35 cellular contexts compared by ENCODE assay signal in genomic region chr3:8603115-8603710, GRCh38. TPM values are rescaled to one million over a fixed set of nuclear protein-coding genes. Genes with fewer than 3 reads are reported as not detected.
A peak's percentile ranks its signal among the peaks of the same experiment; 100 is the strongest.
DNase-seq lines count a peak whose midpoint lies in the region; ATAC-seq, FAIRE-seq and TF ChIP-seq lines count a peak whose summit lies in the region.
"Had no signal": no experiment of that assay in that cellular context is flagged by ENCODE, and none has a peak within 500 bp of the region (broad histone marks: within the 10 kb centered on the region; RNA-seq: fewer than 3 reads in every experiment).

No MANE protein-coding gene starts in this region.

- no peaks in the 10 kb centered on the region for H4K20me1 ChIP-seq in mammary epithelial cell (ENCODE audit: insufficient read depth, low read length)
- H4K20me1 ChIP-seq in H1 (replicated peaks in 1 of 2; ENCODE audit: control insufficient read depth in 1 of 2, insufficient read depth in 2 of 2, low read length in 2 of 2), result no peaks in the 10 kb centered on the region
- no peaks in the 10 kb centered on the region for H4K20me1 ChIP-seq in keratinocyte (ENCODE audit: control insufficient read depth, extremely low read depth, insufficient read depth, low read length)

- no peaks in the 10 kb centered on the region for H3K36me3 Mint-ChIP-seq in MCF 10A (ENCODE audit: insufficient read depth, unreplicated experiment)
- H3K36me3 Mint-ChIP-seq: activated naive CD8-positive, alpha-beta T cell treated with anti-CD3 and anti-CD28 coated beads, Interleukin-2, amount 10 ng/mL, durations not matched to agents 7 days and 5 days; CD4-positive, CD25-positive, alpha-beta regulatory T cell; memory B cell had no signal

- POLR2A ChIA-PET in MCF 10A (lab: Yijun Ruan, JAX) (no interaction called here), H1 (lab: Charles Lee; ENCODE audit: partially characterized antibody) (no interaction called here)

- H3K9me1 ChIP-seq in keratinocyte (ENCODE audit: control insufficient read depth, extremely low read depth, insufficient read depth, low read length), result no peaks in the 10 kb centered on the region

- WGBS in mammary epithelial cell (ENCODE audit: low coverage, missing lambda C conversion rate), result 31% methylated on average over 9 of the region's 9 CpGs
- WGBS in H1 (ENCODE audit: extremely low coverage in 1 of 2, insufficient coverage in 1 of 2, insufficient read length in 1 of 2, insufficient replicate concordance in 2 of 2, low coverage in 1 of 2, low lambda C conversion rate in 2 of 2, missing lambda C conversion rate in 1 of 2), 2 experiments, result 93% methylated on average over 9 of the region's 9 CpGs; no CpG with 5 or more reads in 1 of the 2 experiments

- H3K79me2 ChIP-seq in mammary epithelial cell (ENCODE audit: insufficient read depth, low read length) (no peaks in the 10 kb centered on the region), H1 (ENCODE audit: control insufficient read depth in 1 of 2, insufficient read depth in 2 of 2, low read length in 2 of 2) (no peaks in the 10 kb centered on the region), keratinocyte (ENCODE audit: control insufficient read depth, insufficient read depth, low read length) (no peaks in the 10 kb centered on the region)
- H3K79me2 ChIP-seq: hepatocyte had no signal

- no peak overlapping the region for H2BK12ac ChIP-seq in H1 (ENCODE audit: low read depth, low read length)

- H3K36me3 ChIP-seq in mammary epithelial cell (ENCODE audit: insufficient read depth, low read length) (no peaks in the 10 kb centered on the region), H1 (ENCODE audit: control insufficient read depth in 2 of 4, insufficient read depth in 4 of 4, low read length in 3 of 4) (no peaks in the 10 kb centered on the region), keratinocyte (ENCODE audit: control insufficient read depth in 2 of 2, extremely low read depth in 1 of 2, insufficient read depth in 2 of 2, low read length in 2 of 2) (no peaks in the 10 kb centered on the region)
- H3K36me3 ChIP-seq: esophagus squamous epithelium, gastrocnemius medialis, pancreas had no signal

- peaks cover 21% of the 10 kb centered on the region for H3K4me1 Mint-ChIP-seq in MCF 10A (ENCODE audit: insufficient read depth, unreplicated experiment)
- H3K4me1 Mint-ChIP-seq: activated B cell treated with CpG ODN at 0.5 μM for 24 hours; activated naive CD8-positive, alpha-beta T cell treated with anti-CD3 and anti-CD28 coated beads, Interleukin-2, amount 10 ng/mL, durations not matched to agents 7 days and 5 days; CD4-positive, CD25-positive, alpha-beta regulatory T cell; memory B cell had no signal

- TF ChIP-seq POLR2A in H1 (IDR thresholded peaks at IDR 0.05; ENCODE audit: control extremely low read depth in 1 of 2, low read depth in 2 of 2, low read length in 2 of 2), result no peak

- BruUV-seq in MCF 10A (replicated peaks; lab: Mats Ljungman, UMichigan) (no TSS peak), mammary epithelial cell (replicated peaks; lab: Mats Ljungman, UMichigan) (no TSS peak)

- no peak for TF ChIP-seq EP300 in H1 (IDR thresholded peaks at IDR 0.05; ENCODE audit: borderline replicate concordance in 1 of 2, low read depth in 2 of 2, low read length in 2 of 2)

- H3K14ac ChIP-seq in H1 (ENCODE audit: insufficient read length), result no peak overlapping the region

- H3K18ac ChIP-seq in H1 (ENCODE audit: extremely low read depth, low read length), result no peak overlapping the region

- no peak for TF ChIP-seq RAD21 in H1 (IDR thresholded peaks at IDR 0.05 in 1 of 2, conservative IDR thresholded peaks at IDR 0.05 in 1 of 2; ENCODE audit: low read depth in 2 of 2, low read length in 2 of 2)

- dilution Hi-C loops in mammary epithelial cell (cut with HindIII; ENCODE audit: low sequenced_read_pairs) (loop anchor here (25.0 kb wide), 1 partner anchor 166 kb away; no protein-coding TSS in a partner anchor), keratinocyte (cut with MboI; ENCODE audit: extremely low pct_ligation_motif_present, low sequenced_read_pairs) (no loop called here)

- no peak for ATAC-seq in HG03571 (IDR thresholded peaks at IDR 0.05; ENCODE audit: unreplicated experiment)
- ATAC-seq: gastrocnemius medialis, SK-N-SH treated with all-trans-retinoic acid at 6 μM for 48 hours had no signal

- CTCF ChIA-PET in MCF 10A (lab: Yijun Ruan, JAX) (no interaction called here), mammary epithelial cell (lab: Charles Lee; ENCODE audit: low non-redundant PET) (no interaction called here), H1 (lab: Charles Lee; ENCODE audit: partially characterized antibody) (no interaction called here)

- no peak overlapping the region for H4K5ac ChIP-seq in H1 (ENCODE audit: insufficient read length, low read depth, low read length)

- no peak overlapping the region for H2AFZ ChIP-seq in mammary epithelial cell (ENCODE audit: low read depth, low read length)
- 0 out of 2 replicates have a peak overlapping the region, but pooled peaks have one; percentile 29 for H2AFZ ChIP-seq in H1 (ENCODE audit: low read length)
- H2AFZ ChIP-seq in keratinocyte (ENCODE audit: control insufficient read depth, low read length), result peak overlapping the region; percentile 27
- H2AFZ ChIP-seq: hepatocyte had no signal

- no peak overlapping the region for H3K27ac ChIP-seq in mammary epithelial cell (ENCODE audit: insufficient read depth, low read depth, low read length)
- no peak overlapping the region for H3K27ac ChIP-seq in H1 (ENCODE audit: low read depth, low read length)
- no peak overlapping the region for H3K27ac ChIP-seq in keratinocyte (ENCODE audit: control insufficient read depth, insufficient read depth, low read length)
- H3K27ac ChIP-seq: hepatocyte, pancreas had no signal

- H2BK120ac ChIP-seq in H1 (replicated peaks; ENCODE audit: low read depth, low read length), result no peak overlapping the region

- H3K9me3 ChIP-seq in mammary epithelial cell (replicated peaks; ENCODE audit: insufficient read depth, low read length) (no peaks in the 10 kb centered on the region), H1 (ENCODE audit: insufficient read depth in 2 of 2, low read depth in 1 of 2, low read length in 1 of 2) (no peaks in the 10 kb centered on the region), keratinocyte (ENCODE audit: control insufficient read depth, low read depth, low read length) (no peaks in the 10 kb centered on the region)
- H3K9me3 ChIP-seq: esophagus squamous epithelium, gastrocnemius medialis, pancreas had no signal

- H2AK5ac ChIP-seq in H1 (ENCODE audit: low read depth, low read length), result no peak overlapping the region

- peak overlapping the region; percentile 90 for H3K27ac Mint-ChIP-seq in MCF 10A (ENCODE audit: low read depth, unreplicated experiment)
- H3K27ac Mint-ChIP-seq: activated B cell treated with CpG ODN at 0.5 μM for 24 hours; activated naive CD8-positive, alpha-beta T cell treated with anti-CD3 and anti-CD28 coated beads, Interleukin-2, amount 10 ng/mL, durations not matched to agents 7 days and 5 days; activated T-cell treated with anti-CD3 and anti-CD28 coated beads, Interleukin-2, amount 50 U/mL, for 24 hours; CD4-positive, CD25-positive, alpha-beta regulatory T cell; memory B cell; T-helper 1 cell treated with Interleukin-12 subunit alpha and Interleukin-12 subunit beta and Interleukin-4 antibody, amounts not matched to agents 30 μg/mL and 1 μg/mL, for 36 hours had no signal

- no peak overlapping the region for H3K4me2 ChIP-seq in mammary epithelial cell (ENCODE audit: insufficient read depth, low read depth, low read length)
- no peak overlapping the region for H3K4me2 ChIP-seq in H1 (ENCODE audit: insufficient read depth in 1 of 2, low read depth in 2 of 2, low read length in 2 of 2)
- no peak overlapping the region for H3K4me2 ChIP-seq in keratinocyte (ENCODE audit: control insufficient read depth, extremely low read depth, insufficient read depth, low read depth, low read length)
- H3K4me2 ChIP-seq: hepatocyte, smooth muscle cell had no signal

- no peaks in the 10 kb centered on the region for H3K27me3 ChIP-seq in mammary epithelial cell (ENCODE audit: insufficient read depth, low read length)
- no peaks in the 10 kb centered on the region; a peak in 1 of 7 replicates for H3K27me3 ChIP-seq in H1 (replicated peaks in 1 of 4; ENCODE audit: control insufficient read depth in 3 of 4, extremely low read depth in 1 of 4, insufficient read depth in 3 of 4, low read length in 3 of 4)
- no peaks in the 10 kb centered on the region for H3K27me3 ChIP-seq in keratinocyte (ENCODE audit: control insufficient read depth, extremely low read depth, insufficient read depth, low read length)
- H3K27me3 ChIP-seq: esophagus squamous epithelium, gastrocnemius medialis, hepatocyte, pancreas had no signal

- TF ChIP-seq CTCF in MCF 10A (IDR thresholded peaks at IDR 0.05; ENCODE audit: unreplicated experiment), result no peak
- TF ChIP-seq CTCF in mammary epithelial cell (conservative IDR thresholded peaks at IDR 0.05 in 1 of 2, IDR thresholded peaks at IDR 0.05 in 1 of 2; ENCODE audit: extremely low read depth in 1 of 2, insufficient read depth in 1 of 2, low read depth in 1 of 2, low read length in 2 of 2), result no peak
- TF ChIP-seq CTCF in H1 (IDR thresholded peaks at IDR 0.05; ENCODE audit: control extremely low read depth in 1 of 3, insufficient read depth in 1 of 3, low read depth in 1 of 3, low read length in 3 of 3), result no peak
- TF ChIP-seq CTCF in keratinocyte (optimal IDR thresholded peaks at IDR 0.05 in 1 of 3, IDR thresholded peaks at IDR 0.05 in 1 of 3, conservative IDR thresholded peaks at IDR 0.05 in 1 of 3; ENCODE audit: extremely low read depth in 1 of 3, insufficient read depth in 2 of 3, low read length in 3 of 3), result no peak
- no peak for TF ChIP-seq CTCF in GM13976 (IDR thresholded peaks at IDR 0.05; ENCODE audit: borderline replicate concordance, control extremely low read depth, extremely low read depth, insufficient read depth, missing control alignments)

- H3K56ac ChIP-seq in H1 (replicated peaks; ENCODE audit: insufficient read length, low read depth, low read length), result no peak overlapping the region

- H3K4me3 ChIP-seq in mammary epithelial cell (replicated peaks in 1 of 3; ENCODE audit: insufficient read depth in 1 of 3, low read depth in 2 of 3, low read length in 3 of 3) (no peak overlapping the region), H1 (ENCODE audit: extremely low read depth in 1 of 4, insufficient read depth in 2 of 4, low read depth in 3 of 4, low read length in 4 of 4) (no peak overlapping the region), keratinocyte (ENCODE audit: control insufficient read depth in 2 of 3, extremely low read depth in 1 of 3, insufficient read depth in 2 of 3, low read depth in 1 of 3, low read length in 3 of 3) (no peak overlapping the region)
- H3K4me3 ChIP-seq: esophagus squamous epithelium, gastrocnemius medialis, hepatocyte, pancreas, smooth muscle cell had no signal

- H4K91ac ChIP-seq in H1 (replicated peaks; ENCODE audit: insufficient read length, low read length), result no peak overlapping the region

- FAIRE-seq in H1 (lab: Jason Lieb, UNC) (no peak), keratinocyte (lab: Jason Lieb, UNC) (peak; percentile 56)
- FAIRE-seq: H54, pancreas had no signal

- H3K23ac ChIP-seq in H1 (ENCODE audit: insufficient read length), result no peak overlapping the region

- no peak overlapping the region for H4K8ac ChIP-seq in H1 (ENCODE audit: extremely low read depth, insufficient read depth, low read length)

- H2BK5ac ChIP-seq in H1 (ENCODE audit: low read depth, low read length), result no peak overlapping the region

- H3K23me2 ChIP-seq in H1 (ENCODE audit: low read depth, low read length), result peaks cover 3% of the 10 kb centered on the region; the same call in 1 of the 2 replicates

- H3K9ac ChIP-seq in mammary epithelial cell (ENCODE audit: insufficient read depth, low read length) (no peak overlapping the region), H1 (replicated peaks in 1 of 4; ENCODE audit: extremely low read depth in 1 of 4, low read depth in 3 of 4, low read length in 3 of 4) (no peak overlapping the region), keratinocyte (ENCODE audit: control insufficient read depth, extremely low read depth, insufficient read depth, low read length) (no peak overlapping the region)

- no peak overlapping the region for H3K4ac ChIP-seq in H1 (replicated peaks; ENCODE audit: insufficient read length, low read depth, low read length)

- no peaks in the 10 kb centered on the region for H3K27me3 Mint-ChIP-seq in MCF 10A (ENCODE audit: insufficient read depth, unreplicated experiment)
- H3K27me3 Mint-ChIP-seq: CD4-positive, CD25-positive, alpha-beta regulatory T cell had no signal

- intact Hi-C loops in MCF 10A (cut with micrococcal nuclease), result loop anchor here (1.0 kb wide), 1 partner anchor 161 kb away; no protein-coding TSS in a partner anchor
- intact Hi-C loops in mammary epithelial cell (cut with micrococcal nuclease), result no loop called here

- no peaks in the 10 kb centered on the region for H3K4me1 ChIP-seq in mammary epithelial cell (ENCODE audit: insufficient read depth, low read length)
- no peaks in the 10 kb centered on the region for H3K4me1 ChIP-seq in H1 (replicated peaks in 1 of 4; ENCODE audit: control insufficient read depth in 3 of 4, insufficient read depth in 4 of 4, low read length in 3 of 4)
- H3K4me1 ChIP-seq in keratinocyte (ENCODE audit: control insufficient read depth, extremely low read depth, insufficient read depth, low read length), result no peaks in the 10 kb centered on the region
- H3K4me1 ChIP-seq: pancreas had no signal

- no peak overlapping the region for H2BK15ac ChIP-seq in H1 (ENCODE audit: low read length)

- in situ Hi-C loops in mammary epithelial cell (cut with MboI; ENCODE audit: low sequenced_read_pairs in 2 of 2) (no loop called here), GM13976 (cut with MboI; ENCODE audit: low sequenced_read_pairs, unreplicated experiment) (no loop called here)

- no peaks in the 10 kb centered on the region for H3K79me1 ChIP-seq in H1 (ENCODE audit: low read depth, low read length)

- H3K9me3 Mint-ChIP-seq in MCF 10A (ENCODE audit: unreplicated experiment), result no peaks in the 10 kb centered on the region
- H3K9me3 Mint-ChIP-seq: activated B cell treated with CpG ODN at 0.5 μM for 24 hours; activated naive CD8-positive, alpha-beta T cell treated with anti-CD3 and anti-CD28 coated beads, Interleukin-2, amount 10 ng/mL, durations not matched to agents 7 days and 5 days; activated T-cell treated with anti-CD3 and anti-CD28 coated beads, Interleukin-2, amount 50 U/mL, for 24 hours; memory B cell; T-helper 1 cell treated with Interleukin-12 subunit alpha and Interleukin-12 subunit beta and Interleukin-4 antibody, amounts not matched to agents 30 μg/mL and 1 μg/mL, for 36 hours had no signal

- H2BK20ac ChIP-seq in H1 (ENCODE audit: low read length), result no peak overlapping the region

- DNase-seq in MCF 10A (ENCODE audit: unreplicated experiment) (peak; percentile 90), mammary epithelial cell (no peak), H1 (ENCODE audit: low read depth in 1 of 2, low spot score in 2 of 2) (peak in 1 of 2 experiments; percentile 22), keratinocyte (ENCODE audit: low read depth, low spot score) (no peak), GM13976 (ENCODE audit: low spot score) (no peak), globus pallidus (ENCODE audit: low spot score) (no peak), NOMO-1 (lab: John Stamatoyannopoulos, UW; ENCODE audit: unreplicated experiment in 2 of 2) (no peak)
- DNase-seq: activated B cell treated with CpG ODN at 0.5 μM for 24 hours; activated CD4-positive, alpha-beta T cell treated with anti-CD3 and anti-CD28 coated beads, Interleukin-2, amount 50 U/mL, for 1 hour; activated gamma-delta T cell; activated naive CD8-positive, alpha-beta T cell treated with anti-CD3 and anti-CD28 coated beads, Interleukin-2, amount 10 ng/mL, durations not matched to agents 7 days and 5 days; activated T-cell treated with anti-CD3 and anti-CD28 coated beads, Interleukin-2, amount 50 U/mL, for 24 hours; AML-193; aorta; Calu3; CD4-positive, CD25-positive, alpha-beta regulatory T cell; DND-41; esophagus squamous epithelium; gastrocnemius medialis; GF-D8; KBM-7; MM.1S; NCI-H1417 treated with DMSO at 0.1 percent for 48 hours; NCI-H82; OCI-M1; stimulated activated naive CD4-positive, alpha-beta T cell had no signal

- H3K4me3 Mint-ChIP-seq in MCF 10A (ENCODE audit: unreplicated experiment), result peak overlapping the region; percentile 46
- H3K4me3 Mint-ChIP-seq: activated B cell treated with CpG ODN at 0.5 μM for 24 hours; activated naive CD8-positive, alpha-beta T cell treated with anti-CD3 and anti-CD28 coated beads, Interleukin-2, amount 10 ng/mL, durations not matched to agents 7 days and 5 days; activated T-cell treated with anti-CD3 and anti-CD28 coated beads, Interleukin-2, amount 50 U/mL, for 24 hours; CD4-positive, CD25-positive, alpha-beta regulatory T cell; memory B cell; T-helper 1 cell treated with Interleukin-12 subunit alpha and Interleukin-12 subunit beta and Interleukin-4 antibody, amounts not matched to agents 30 μg/mL and 1 μg/mL, for 36 hours had no signal

RNA-seq across cellular contexts. Expression of gene SSUH2, which starts 41.4 kb away (rescaled TPM):
- total RNA-seq in MCF 10A (2022) (0.32 and 0.51 TPM in 2 replicates), mammary epithelial cell (under 1 TPM in 1 of 2 donors, not detected in 1; 0.28 TPM)
- polyA plus RNA-seq in mammary epithelial cell (0.31 TPM), H1 (2011; rRNA removed) (0.41 and 0.62 TPM in 2 replicates), keratinocyte (0.03 to 0.13 TPM (median 0.09 TPM) in 3 replicates)
- polyA minus RNA-seq in mammary epithelial cell (not detected), keratinocyte (0.16 TPM in 1 of 3 replicates, not detected in the others)
- total RNA-seq in H1 (2021; fragmentation: NEBNext Ultra II Directional; extraction: Animal tissue kit (Norgen Biotek cat#: 25700)), result 0.69 and 0.73 TPM in 2 replicates
- 0.50 TPM for polyA plus RNA-seq in H1 (2011; cell fraction: cytosol; rRNA removed)
- polyA plus RNA-seq in H1 (2011; cell fraction: nucleus; rRNA removed), result 2.0 TPM
- 0.31 to 0.63 TPM (median 0.44 TPM) in 4 replicates for polyA plus RNA-seq in H1 (2012, experiment 1 of 2)
- polyA plus RNA-seq in H1 (2012, experiment 2 of 2), result 0.07 TPM
- polyA plus RNA-seq in H1 (2013, experiment 1 of 2), result 0.34 TPM
- 0.26 TPM for polyA plus RNA-seq in H1 (2013, experiment 2 of 2)
- polyA minus RNA-seq in H1 (2011; rRNA and poly(A)+ RNA removed), result 0.82 and 0.93 TPM in 2 replicates
- polyA minus RNA-seq in H1 (2011; cell fraction: cytosol; rRNA and poly(A)+ RNA removed), result not detected
- 1.4 TPM for polyA minus RNA-seq in H1 (2011; cell fraction: nucleus; rRNA and poly(A)+ RNA removed)
- not detected for polyA plus RNA-seq in keratinocyte (2011; ENCODE audit: low read depth)
- 0.05 TPM in 1 of 2 replicates, not detected in the other for polyA plus RNA-seq in keratinocyte (2011; cell fraction: cytosol; rRNA removed)
- polyA plus RNA-seq in keratinocyte (2011; cell fraction: nucleus; rRNA removed), result 0.08 and 0.13 TPM in 2 replicates
- polyA plus RNA-seq in keratinocyte (2012; ENCODE audit: low replicate concordance), result 0.35 TPM in 1 of 2 replicates, not detected in the other
- not detected for polyA minus RNA-seq in keratinocyte (2011; cell fraction: cytosol; rRNA and poly(A)+ RNA removed)
- polyA minus RNA-seq in keratinocyte (2011; cell fraction: nucleus; rRNA and poly(A)+ RNA removed), result not detected in 2 replicates
- total RNA-seq: activated B cell treated with CpG ODN at 0.5 μM for 24 hours; activated naive CD8-positive, alpha-beta T cell treated with anti-CD3 and anti-CD28 coated beads, Interleukin-2, amount 10 ng/mL, durations not matched to agents 7 days and 5 days; Calu3; CD4-positive, CD25-positive, alpha-beta regulatory T cell; renal cortical epithelial cell had no signal
- polyA plus RNA-seq: CD4-positive, CD25-positive, alpha-beta regulatory T cell; smooth muscle cell had no signal
